In genomic region chr22:30246962-30247376, GRCh38 we compare ENCODE assay signal across 9 cellular contexts. TPM values are rescaled to one million over a fixed set of nuclear protein-coding genes. Genes with fewer than 3 reads are reported as not detected.
DNase-seq lines count a peak whose midpoint lies in the region; ATAC-seq and TF ChIP-seq lines count a peak whose summit lies in the region.
"Had no signal": no experiment of that assay in that cellular context is flagged by ENCODE, and none has a peak within 500 bp of the region (broad histone marks: within the 10 kb centered on the region; RNA-seq: fewer than 3 reads in every experiment).

No MANE protein-coding gene starts in this region.

- H3K4me2 ChIP-seq in PC-3 (ENCODE audit: low read length): 0 out of 2 replicates have a peak overlapping the region, but pooled peaks have one; percentile 31

- H3K79me2 ChIP-seq in PC-3 (ENCODE audit: low read length): peaks cover 88% of the 10 kb centered on the region

- peak overlapping the region in 6 of 7 donors; percentile 55 to 84 (median 66) for H3K4me3 Mint-ChIP-seq in CD8-positive, alpha-beta memory T cell
- peak overlapping the region; percentile 98 for H3K4me3 Mint-ChIP-seq in chondrocyte (ENCODE audit: unreplicated experiment)

- peak overlapping the region; percentile 49 for H3K4me3 ChIP-seq in CD8-positive, alpha-beta memory T cell (ENCODE audit: low read length)
- H3K4me3 ChIP-seq in PC-3 (ENCODE audit: low read length) (no peak overlapping the region), neuron (ENCODE audit: low read length) (peak overlapping the region; percentile 56)

- no peaks in the 10 kb centered on the region for H3K36me3 Mint-ChIP-seq in CD8-positive, alpha-beta memory T cell
- no peaks in the 10 kb centered on the region for H3K36me3 Mint-ChIP-seq in chondrocyte (ENCODE audit: low read depth)

- POLR2A ChIA-PET in CD8-positive, alpha-beta memory T cell (lab: Charles Lee): no interaction called here
- POLR2A ChIA-PET in PC-3 (lab: Charles Lee; ENCODE audit: unreplicated experiment): interaction anchor here (0.7 kb wide), 1 partner anchor 37 kb away, joined by 8 read pairs; no protein-coding TSS in a partner anchor

- ATAC-seq in PC-3: 0 out of 2 replicates have a peak, but pooled peaks have one; percentile 1
- no peak for ATAC-seq in GM18520 (IDR thresholded peaks at IDR 0.05; ENCODE audit: unreplicated experiment)
- no peak for ATAC-seq in GM18907 (IDR thresholded peaks at IDR 0.05; ENCODE audit: unreplicated experiment)

- no peaks in the 10 kb centered on the region for H3K9me3 Mint-ChIP-seq in CD8-positive, alpha-beta memory T cell
- H3K9me3 Mint-ChIP-seq in chondrocyte (ENCODE audit: low read depth): no peaks in the 10 kb centered on the region

- H3K27me3 Mint-ChIP-seq in CD8-positive, alpha-beta memory T cell: peaks cover 10 to 30% of the 10 kb centered on the region in 2 donors
- H3K27me3 Mint-ChIP-seq in chondrocyte (ENCODE audit: low read depth): no peaks in the 10 kb centered on the region

- peaks cover 19% of the 10 kb centered on the region for H3K4me1 ChIP-seq in CD8-positive, alpha-beta memory T cell (ENCODE audit: insufficient read depth, low read length)
- H3K4me1 ChIP-seq in PC-3 (ENCODE audit: insufficient read depth, low read length) (peaks cover 57% of the 10 kb centered on the region), neuron (ENCODE audit: insufficient read depth, low read length) (peaks cover 33% of the 10 kb centered on the region)

- TF ChIP-seq CTCF in PC-3 (conservative IDR thresholded peaks at IDR 0.05; ENCODE audit: low read depth, low read length): no peak
- TF ChIP-seq CTCF in chondrocyte (IDR thresholded peaks at IDR 0.05): peak; percentile 4

- TSS peak; percentile 55 for BruUV-seq in PC-3 (replicated peaks; lab: Mats Ljungman, UMichigan)

- H3F3A ChIP-seq in PC-3 (ENCODE audit: low read length, unreplicated experiment): peaks cover 5% of the 10 kb centered on the region

- no peaks in the 10 kb centered on the region for H3K36me3 ChIP-seq in CD8-positive, alpha-beta memory T cell (ENCODE audit: insufficient read depth, low read length)
- peaks cover 47% of the 10 kb centered on the region for H3K36me3 ChIP-seq in PC-3 (ENCODE audit: low read depth, low read length)
- H3K36me3 ChIP-seq in neuron (ENCODE audit: insufficient read depth, low read length): peaks cover 4% of the 10 kb centered on the region

- H3K9me2 ChIP-seq in PC-3 (replicated peaks; ENCODE audit: low read length): no peaks in the 10 kb centered on the region

- no peaks in the 10 kb centered on the region for H3K9me3 ChIP-seq in CD8-positive, alpha-beta memory T cell (ENCODE audit: low read length)
- H3K9me3 ChIP-seq in PC-3 (ENCODE audit: low read length): no peaks in the 10 kb centered on the region
- H3K9me3 ChIP-seq in neuron (ENCODE audit: low read length): no peaks in the 10 kb centered on the region
- H3K9me3 ChIP-seq: SJSA1 had no signal

- no peak for DNase-seq in CD8-positive, alpha-beta memory T cell
- DNase-seq in PC-3: no peak
- peak; percentile 80 for DNase-seq in chondrocyte (ENCODE audit: low spot score)
- no peak for DNase-seq in middle frontal gyrus (ENCODE audit: extremely low spot score, low spot score)
- DNase-seq in dedifferentiated amniotic fluid mesenchymal stem cell (ENCODE audit: extremely low spot score): no peak

- H3K27ac ChIP-seq in CD8-positive, alpha-beta memory T cell (ENCODE audit: low read depth, low read length): no peak overlapping the region
- peak overlapping the region; percentile 99 for H3K27ac ChIP-seq in PC-3 (ENCODE audit: low read length)
- H3K27ac ChIP-seq: SJSA1 had no signal

- H2AFZ ChIP-seq in PC-3 (ENCODE audit: low read length) (no peak overlapping the region), neuron (ENCODE audit: low read depth, low read length) (no peak overlapping the region)

- no peaks in the 10 kb centered on the region for H4K20me1 ChIP-seq in PC-3 (ENCODE audit: low read length)

- CTCF ChIA-PET in CD8-positive, alpha-beta memory T cell (lab: Charles Lee): interaction anchor here (1.0 kb wide), 1 partner anchor 41 kb away, joined by 3 read pairs; no protein-coding TSS in a partner anchor
- CTCF ChIA-PET in PC-3 (lab: Charles Lee): no interaction called here

- no peak overlapping the region for H3K27ac Mint-ChIP-seq in CD8-positive, alpha-beta memory T cell
- peak overlapping the region; percentile 83 for H3K27ac Mint-ChIP-seq in chondrocyte (ENCODE audit: unreplicated experiment)

- peak overlapping the region; percentile 78 for H3K9ac ChIP-seq in PC-3 (ENCODE audit: low read length)

- H3K27me3 ChIP-seq in CD8-positive, alpha-beta memory T cell (ENCODE audit: insufficient read depth, low read length, poor library complexity, severe bottlenecking): no peaks in the 10 kb centered on the region
- H3K27me3 ChIP-seq in PC-3 (ENCODE audit: low read length) (no peaks in the 10 kb centered on the region), neuron (ENCODE audit: insufficient read depth, low read length) (no peaks in the 10 kb centered on the region)
- H3K27me3 ChIP-seq: SJSA1 had no signal

- peaks cover 19 to 31% (median 21%) of the 10 kb centered on the region in 3 donors for H3K4me1 Mint-ChIP-seq in CD8-positive, alpha-beta memory T cell
- H3K4me1 Mint-ChIP-seq in chondrocyte (ENCODE audit: low read depth): peaks cover 83% of the 10 kb centered on the region

- intact Hi-C loops in PC-3 (cut with micrococcal nuclease): no loop called here

RNA-seq across cellular contexts. Expression of gene LIF, which starts 0.4 kb away (rescaled TPM):
- total RNA-seq in CD8-positive, alpha-beta memory T cell: 10 to 100 TPM; 87.5 to 88.6 TPM
- not detected for polyA plus RNA-seq in CD8-positive, alpha-beta memory T cell
- total RNA-seq in PC-3 (2014; rRNA removed) (64.1 and 71.6 TPM in 2 replicates), chondrocyte (18.9 to 21.5 TPM (median 21.3 TPM) in 3 replicates)

RNA-seq across cellular contexts. Expression of gene OSM, which starts 19.7 kb away (rescaled TPM):
- total RNA-seq in CD8-positive, alpha-beta memory T cell: 10 to 100 TPM; 18.9 to 20.7 TPM
- polyA plus RNA-seq in CD8-positive, alpha-beta memory T cell: 16.4 TPM
- total RNA-seq in PC-3 (2014; rRNA removed) (not detected in 2 replicates), chondrocyte (not detected in 3 replicates)
- total RNA-seq: SJSA1 had no signal

RNA-seq across cellular contexts. Expression of gene CASTOR1, which starts 42.3 kb away (rescaled TPM):
- 1 to 10 TPM; 4.0 to 5.3 TPM for total RNA-seq in CD8-positive, alpha-beta memory T cell
- 17.8 TPM for polyA plus RNA-seq in CD8-positive, alpha-beta memory T cell
- total RNA-seq in PC-3 (2014; rRNA removed) (4.2 and 6.1 TPM in 2 replicates), chondrocyte (12.1 to 18.9 TPM (median 17.0 TPM) in 3 replicates)

Comparison
In these comparisons a context has a peak if more than half of its experiments do, and no peak if none do; other contexts are left out.
1. RNA of gene OSM, which starts 19.7 kb away (total RNA-seq): 18.9 to 20.7 TPM in CD8-positive, alpha-beta memory T cell; not detected in chondrocyte and not detected in PC-3; every median in the first group is over 10 times any median in the second.